ENCODE assay signal across 16 cellular contexts in the genomic region with DNA sequence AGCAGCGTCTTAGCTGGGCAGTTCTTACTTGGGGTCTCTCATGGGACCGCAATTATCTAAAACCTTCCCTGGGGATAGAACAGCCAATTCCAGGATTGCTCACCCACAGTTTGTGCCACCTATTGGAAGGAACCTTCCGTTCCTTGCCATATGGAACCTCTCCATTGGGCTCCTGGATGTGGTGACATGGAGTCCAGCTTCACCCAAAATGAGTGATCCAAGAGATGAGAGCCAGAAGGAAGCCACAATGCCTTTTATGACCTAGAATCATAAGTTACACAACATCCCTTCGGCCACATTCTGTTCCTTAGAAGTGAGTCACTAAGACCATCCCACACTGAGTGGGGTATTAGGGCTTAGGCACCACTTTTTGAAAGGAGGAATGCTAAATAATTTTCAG.
DNase-seq lines count a peak whose midpoint lies in the region; ATAC-seq, FAIRE-seq and TF ChIP-seq lines count a peak whose summit lies in the region.
"Had no signal": no experiment of that assay in that cellular context is flagged by ENCODE, and none has a peak within 500 bp of the region (broad histone marks: within the 10 kb centered on the region; RNA-seq: fewer than 3 reads in every experiment).

No MANE protein-coding gene starts in this region.

- no peak overlapping the region for H3K27ac Mint-ChIP-seq in WTC11
- H3K27ac Mint-ChIP-seq: CD4-positive, alpha-beta memory T cell had no signal

- no peaks in the 10 kb centered on the region for H3K36me3 Mint-ChIP-seq in WTC11

- CTCF ChIA-PET in WTC11 (lab: Charles Lee), result no interaction called here

- TF ChIP-seq CTCF in astrocyte of the spinal cord (IDR thresholded peaks at IDR 0.05; ENCODE audit: low read depth, low read length), result no peak
- no peak for TF ChIP-seq CTCF in WTC11 (IDR thresholded peaks at IDR 0.05)

- FAIRE-seq in HTR-8/SVneo (lab: Jason Lieb, UNC), result peak; percentile 81
- FAIRE-seq: GM12878, TTC549 had no signal

- H3K4me1 Mint-ChIP-seq in WTC11, result no peaks in the 10 kb centered on the region

- in situ Hi-C loops in astrocyte of the spinal cord (cut with HindIII; ENCODE audit: low sequenced_read_pairs), result no loop called here

- no peaks in the 10 kb centered on the region for H3K9me3 Mint-ChIP-seq in WTC11
- H3K9me3 Mint-ChIP-seq: CD4-positive, alpha-beta memory T cell had no signal

- no peak overlapping the region for H3K4me3 ChIP-seq in astrocyte of the spinal cord (ENCODE audit: low read depth, low read length)
- H3K4me3 ChIP-seq: GM12878, skin epidermis had no signal

- peak; percentile 43 for DNase-seq in AG08396 (ENCODE audit: low spot score)
- DNase-seq in HTR-8/SVneo (ENCODE audit: insufficient read length, low spot score), result peak; percentile 54
- peak; percentile 61 for DNase-seq in astrocyte of the spinal cord (ENCODE audit: low read depth, low spot score)
- DNase-seq in kidney tubule cell (ENCODE audit: low spot score), result peak; percentile 10
- DNase-seq in SW 1271 (lab: John Stamatoyannopoulos, UW), result no peak
- DNase-seq in WTC11 (ENCODE audit: low spot score), result no peak
- DNase-seq in NCI-H2171 (lab: John Stamatoyannopoulos, UW), result no peak
- no peak for DNase-seq in NCI-H82 (lab: John Stamatoyannopoulos, UW)
- DNase-seq: activated T-cell treated with anti-CD3 and anti-CD28 coated beads for 4 hours; CD4-positive, alpha-beta memory T cell; hippocampal formation; NCI-H1436 treated with DMSO at 0.1 percent for 48 hours; NK-92 treated with Interleukin-12 subunit alpha and Interleukin-12 subunit beta, amount 100 ng/mL, for 24 hours had no signal

- H3K4me3 Mint-ChIP-seq in WTC11, result no peak overlapping the region
- H3K4me3 Mint-ChIP-seq: CD4-positive, alpha-beta memory T cell had no signal

- no peak for ATAC-seq in WTC11
- ATAC-seq: GM12878 had no signal

- peaks cover 13% of the 10 kb centered on the region for H3K27me3 Mint-ChIP-seq in WTC11 (ENCODE audit: low read depth)
- H3K27me3 Mint-ChIP-seq: CD4-positive, alpha-beta memory T cell had no signal

- POLR2A ChIA-PET in WTC11 (lab: Charles Lee), result interaction anchor here (0.7 kb wide), 1 partner anchor 191 kb away, joined by 3 read pairs; no protein-coding TSS in a partner anchor

TF ChIP-seq in WTC11, 78 proteins besides CTCF, POLR2A, EP300 and RAD21:
- no peak for TF ChIP-seq IRF2 (CRISPR knock-in tag; IDR thresholded peaks at IDR 0.05; ENCODE audit: borderline replicate concordance, low read depth)
- TF ChIP-seq NR1H2 (CRISPR knock-in tag; IDR thresholded peaks at IDR 0.05), result no peak
- TF ChIP-seq ATF1 (CRISPR knock-in tag; IDR thresholded peaks at IDR 0.05), result no peak
- TF ChIP-seq, protein P1, sequence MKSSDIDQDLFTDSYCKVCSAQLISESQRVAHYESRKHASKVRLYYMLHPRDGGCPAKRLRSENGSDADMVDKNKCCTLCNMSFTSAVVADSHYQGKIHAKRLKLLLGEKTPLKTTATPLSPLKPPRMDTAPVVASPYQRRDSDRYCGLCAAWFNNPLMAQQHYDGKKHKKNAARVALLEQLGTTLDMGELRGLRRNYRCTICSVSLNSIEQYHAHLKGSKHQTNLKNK (CRISPR knock-in tag; IDR thresholded peaks at IDR 0.05), result no peak
- TF ChIP-seq SOX15 (CRISPR knock-in tag; IDR thresholded peaks at IDR 0.05), result no peak
- TF ChIP-seq GRHL2 (CRISPR knock-in tag; IDR thresholded peaks at IDR 0.05; ENCODE audit: insufficient replicate concordance, severe bottlenecking), result no peak
- TF ChIP-seq ELF4 (CRISPR knock-in tag; IDR thresholded peaks at IDR 0.05; ENCODE audit: low read depth), result no peak
- TF ChIP-seq ZNF219 (CRISPR knock-in tag; IDR thresholded peaks at IDR 0.05; ENCODE audit: borderline replicate concordance), result no peak

Comparison
In these comparisons a context has a peak if more than half of its experiments do, and no peak if none do; other contexts are left out.
1. DNase-seq: peak in AG08396 (single experiment), HTR-8/SVneo (single experiment), astrocyte of the spinal cord (single experiment) and kidney tubule cell (single experiment); none in SW 1271 (0 of 2), WTC11 (single experiment), NCI-H2171 (single experiment) and NCI-H82 (single experiment).